ENCODE assay signal across 11 cellular contexts in genomic region chr22:31161386-31161785, GRCh38. TPM values are rescaled to one million over a fixed set of nuclear protein-coding genes. Genes with fewer than 3 reads are reported as not detected.
DNase-seq lines count a peak whose midpoint lies in the region; ATAC-seq, FAIRE-seq and TF ChIP-seq lines count a peak whose summit lies in the region.
"Had no signal": no experiment of that assay in that cellular context is flagged by ENCODE, and none has a peak within 500 bp of the region (broad histone marks: within the 10 kb centered on the region; RNA-seq: fewer than 3 reads in every experiment).

No MANE protein-coding gene starts in this region.

- H3K9me2 ChIP-seq in SK-N-SH, result no peaks in the 10 kb centered on the region

- H3K27me3 ChIP-seq in SK-N-SH (ENCODE audit: insufficient read depth) (no peaks in the 10 kb centered on the region), keratinocyte (ENCODE audit: control insufficient read depth, extremely low read depth, insufficient read depth, low read length) (no peaks in the 10 kb centered on the region)

- no peak for ATAC-seq in SK-N-SH treated with all-trans-retinoic acid at 6 μM for 48 hours
- no peak for ATAC-seq in stimulated activated naive B cell treated with anti-CD40 and anti-IgM and Interleukin-4, amounts not matched to agents 10 μg/mL and 1 μg/mL and 100 μg/mL, for 72 hours (replicated peaks)

- no peaks in the 10 kb centered on the region for H3K9me1 ChIP-seq in keratinocyte (ENCODE audit: control insufficient read depth, extremely low read depth, insufficient read depth, low read length)

- POLR2A ChIA-PET in SK-N-SH (lab: Yijun Ruan, JAX), result no interaction called here

- H3K4me1 ChIP-seq in SK-N-SH (ENCODE audit: control insufficient read depth in 1 of 2, insufficient read depth in 2 of 2, low read depth in 1 of 2, low read length in 1 of 2), result peaks cover 6 to 10% of the 10 kb centered on the region in 2 experiments; a peak in 3 of 4 replicates
- H3K4me1 ChIP-seq in keratinocyte (ENCODE audit: control insufficient read depth, extremely low read depth, insufficient read depth, low read length), result peaks cover 19% of the 10 kb centered on the region

- peak overlapping the region; percentile 92 for H3K9ac ChIP-seq in SK-N-SH
- H3K9ac ChIP-seq in keratinocyte (ENCODE audit: control insufficient read depth, extremely low read depth, insufficient read depth, low read length), result peak overlapping the region; percentile 94

- TF ChIP-seq CTCF in SK-N-SH (IDR thresholded peaks at IDR 0.05) (no peak), keratinocyte (optimal IDR thresholded peaks at IDR 0.05 in 1 of 3, IDR thresholded peaks at IDR 0.05 in 1 of 3, conservative IDR thresholded peaks at IDR 0.05 in 1 of 3; ENCODE audit: extremely low read depth in 1 of 3, insufficient read depth in 2 of 3, low read length in 3 of 3) (no peak)

- H2AFZ ChIP-seq in SK-N-SH (ENCODE audit: low read depth) (no peak overlapping the region), keratinocyte (ENCODE audit: control insufficient read depth, low read length) (no peak overlapping the region)

- H3F3A ChIP-seq in SK-N-SH (replicated peaks; ENCODE audit: insufficient read depth), result peaks cover 18% of the 10 kb centered on the region

- H3K4me3 ChIP-seq in SK-N-SH (ENCODE audit: low read depth in 2 of 2, low read length in 1 of 2), result peak overlapping the region; percentile 76 to 99; a peak in 3 of 4 replicates
- H3K4me3 ChIP-seq in keratinocyte (ENCODE audit: control insufficient read depth in 2 of 3, extremely low read depth in 1 of 3, insufficient read depth in 2 of 3, low read depth in 1 of 3, low read length in 3 of 3), result peak overlapping the region in 2 of 3 experiments; percentile 96 to 100

- CTCF ChIA-PET in SK-N-SH (lab: Yijun Ruan, JAX), result interaction anchor here (0.6 to 4.8 kb wide), 3 partner anchors 11 to 112 kb away, joined by 3 to 44 read pairs (median 5); partner anchors contain the start of gene SELENOM

- no peak for FAIRE-seq in keratinocyte (lab: Jason Lieb, UNC)

- H4K20me1 ChIP-seq in SK-N-SH (ENCODE audit: insufficient read depth), result no peaks in the 10 kb centered on the region
- no peaks in the 10 kb centered on the region for H4K20me1 ChIP-seq in keratinocyte (ENCODE audit: control insufficient read depth, extremely low read depth, insufficient read depth, low read length)

- TF ChIP-seq RAD21 in SK-N-SH (IDR thresholded peaks at IDR 0.05; ENCODE audit: low read length), result no peak

- peaks cover 27% of the 10 kb centered on the region for H3K36me3 Mint-ChIP-seq in activated T-helper 2 cell treated with anti-CD3 and anti-CD28 coated beads, Interferon-gamma antibody, Interleukin-2, Interleukin-4, amounts not matched to agents 10 μg/mL and 5 μg/mL and 100 μg/mL, durations not matched to agents 14 hours and 24 hours and 36 hours (ENCODE audit: low read depth)
- peaks cover 13 to 16% of the 10 kb centered on the region in 2 donors for H3K36me3 Mint-ChIP-seq in stimulated activated naive B cell treated with anti-CD40 and anti-IgM and Interleukin-4, amounts not matched to agents 10 μg/mL and 1 μg/mL and 100 μg/mL, for 72 hours

- H3K36me3 ChIP-seq in SK-N-SH (replicated peaks in 1 of 2; ENCODE audit: control insufficient read depth in 1 of 2, insufficient read depth in 2 of 2, low read length in 1 of 2) (peaks cover 2 to 19% of the 10 kb centered on the region in 2 experiments), keratinocyte (ENCODE audit: control insufficient read depth in 2 of 2, extremely low read depth in 1 of 2, insufficient read depth in 2 of 2, low read length in 2 of 2) (peaks cover 3 to 11% of the 10 kb centered on the region in 2 experiments)
- H3K36me3 ChIP-seq: cardiac muscle cell had no signal

- no peaks in the 10 kb centered on the region for H3K9me3 Mint-ChIP-seq in activated T-helper 2 cell treated with anti-CD3 and anti-CD28 coated beads, Interferon-gamma antibody, Interleukin-2, Interleukin-4, amounts not matched to agents 10 μg/mL and 5 μg/mL and 100 μg/mL, durations not matched to agents 14 hours and 24 hours and 36 hours
- no peaks in the 10 kb centered on the region for H3K9me3 Mint-ChIP-seq in stimulated activated naive B cell treated with anti-CD40 and anti-IgM and Interleukin-4, amounts not matched to agents 10 μg/mL and 1 μg/mL and 100 μg/mL, for 72 hours

- H3K4me1 Mint-ChIP-seq in activated T-helper 2 cell treated with anti-CD3 and anti-CD28 coated beads, Interferon-gamma antibody, Interleukin-2, Interleukin-4, amounts not matched to agents 10 μg/mL and 5 μg/mL and 100 μg/mL, durations not matched to agents 14 hours and 24 hours and 36 hours (ENCODE audit: low read depth), result peaks cover 16% of the 10 kb centered on the region
- H3K4me1 Mint-ChIP-seq in stimulated activated naive B cell treated with anti-CD40 and anti-IgM and Interleukin-4, amounts not matched to agents 10 μg/mL and 1 μg/mL and 100 μg/mL, for 72 hours, result peaks cover 22 to 34% of the 10 kb centered on the region in 2 donors

- H3K27ac ChIP-seq in SK-N-SH (ENCODE audit: low read depth in 2 of 2, low read length in 1 of 2) (no peak overlapping the region), keratinocyte (ENCODE audit: control insufficient read depth, insufficient read depth, low read length) (no peak overlapping the region)
- H3K27ac ChIP-seq: cardiac muscle cell had no signal

- dilution Hi-C loops in keratinocyte (cut with MboI; ENCODE audit: extremely low pct_ligation_motif_present, low sequenced_read_pairs), result no loop called here

- no peak overlapping the region for H3K27ac Mint-ChIP-seq in activated T-helper 2 cell treated with anti-CD3 and anti-CD28 coated beads, Interferon-gamma antibody, Interleukin-2, Interleukin-4, amounts not matched to agents 10 μg/mL and 5 μg/mL and 100 μg/mL, durations not matched to agents 14 hours and 24 hours and 36 hours
- H3K27ac Mint-ChIP-seq in stimulated activated naive B cell treated with anti-CD40 and anti-IgM and Interleukin-4, amounts not matched to agents 10 μg/mL and 1 μg/mL and 100 μg/mL, for 72 hours, result peak overlapping the region; percentile 14

- H3K79me2 ChIP-seq in SK-N-SH (ENCODE audit: insufficient read depth) (peaks cover 66% of the 10 kb centered on the region), keratinocyte (ENCODE audit: control insufficient read depth, insufficient read depth, low read length) (peaks cover 41% of the 10 kb centered on the region)

- no peaks in the 10 kb centered on the region for H3K9me3 ChIP-seq in SK-N-SH
- no peaks in the 10 kb centered on the region for H3K9me3 ChIP-seq in keratinocyte (ENCODE audit: control insufficient read depth, low read depth, low read length)

- intact Hi-C loops in activated T-helper 2 cell treated with anti-CD3 and anti-CD28 coated beads, Interferon-gamma antibody, Interleukin-2, Interleukin-4, amounts not matched to agents 10 μg/mL and 5 μg/mL and 100 μg/mL, durations not matched to agents 14 hours and 24 hours and 36 hours (cut with micrococcal nuclease), result loop anchor here (5.0 kb wide), 1 partner anchor 51 kb away; the partner anchor contains the start of gene LIMK2

- H3K4me2 ChIP-seq in SK-N-SH (peak overlapping the region; percentile 94), keratinocyte (ENCODE audit: control insufficient read depth, extremely low read depth, insufficient read depth, low read depth, low read length) (peak overlapping the region; percentile 96)

- TF ChIP-seq EP300 in SK-N-SH (IDR thresholded peaks at IDR 0.05; ENCODE audit: borderline replicate concordance in 1 of 2, low read depth in 1 of 2, low read length in 1 of 2), result no peak

- H3K27me3 Mint-ChIP-seq in activated T-helper 2 cell treated with anti-CD3 and anti-CD28 coated beads, Interferon-gamma antibody, Interleukin-2, Interleukin-4, amounts not matched to agents 10 μg/mL and 5 μg/mL and 100 μg/mL, durations not matched to agents 14 hours and 24 hours and 36 hours (ENCODE audit: low read depth), result peaks cover 2% of the 10 kb centered on the region
- no peaks in the 10 kb centered on the region for H3K27me3 Mint-ChIP-seq in stimulated activated naive B cell treated with anti-CD40 and anti-IgM and Interleukin-4, amounts not matched to agents 10 μg/mL and 1 μg/mL and 100 μg/mL, for 72 hours

- peak overlapping the region; percentile 99 for H3K4me3 Mint-ChIP-seq in activated T-helper 2 cell treated with anti-CD3 and anti-CD28 coated beads, Interferon-gamma antibody, Interleukin-2, Interleukin-4, amounts not matched to agents 10 μg/mL and 5 μg/mL and 100 μg/mL, durations not matched to agents 14 hours and 24 hours and 36 hours (ENCODE audit: low read depth)
- H3K4me3 Mint-ChIP-seq in stimulated activated naive B cell treated with anti-CD40 and anti-IgM and Interleukin-4, amounts not matched to agents 10 μg/mL and 1 μg/mL and 100 μg/mL, for 72 hours, result peak overlapping the region; percentile 19 to 97

- DNase-seq in SK-N-SH (no peak), keratinocyte (ENCODE audit: low read depth, low spot score) (no peak), DMS 273 treated with DMSO at 0.1 percent for 48 hours (lab: John Stamatoyannopoulos, UW) (no peak), retina (no peak)
- DNase-seq in activated T-helper 2 cell treated with anti-CD3 and anti-CD28 coated beads, Interferon-gamma antibody, Interleukin-2, Interleukin-4, amounts not matched to agents 10 μg/mL and 5 μg/mL and 100 μg/mL, durations not matched to agents 14 hours and 24 hours and 36 hours (ENCODE audit: low spot score), result no peak
- DNase-seq in stimulated activated naive B cell treated with anti-CD40 and anti-IgM and Interleukin-4, amounts not matched to agents 10 μg/mL and 1 μg/mL and 100 μg/mL, for 72 hours, result no peak
- DNase-seq in stimulated activated CD4-positive, alpha-beta T cell treated with anti-CD3 and anti-CD28 coated beads, Interleukin-2, amount 100 ng/mL, for 48 hours, result no peak
- DNase-seq: 8988T had no signal

RNA-seq across cellular contexts. Expression of gene RNF185, which starts 1.4 kb away (rescaled TPM):
- polyA plus RNA-seq in SK-N-SH (2012; rRNA removed), result 21.7 and 32.1 TPM in 2 replicates
- polyA plus RNA-seq in SK-N-SH (2012; cell fraction: cytosol; rRNA removed), result 18.4 and 24.3 TPM in 2 replicates
- polyA plus RNA-seq in SK-N-SH (2012; cell fraction: nucleus; rRNA removed), result 22.4 and 31.8 TPM in 2 replicates
- total RNA-seq in activated T-helper 2 cell treated with anti-CD3 and anti-CD28 coated beads, Interferon-gamma antibody, Interleukin-2, Interleukin-4, amounts not matched to agents 10 μg/mL and 5 μg/mL and 100 μg/mL, durations not matched to agents 14 hours and 24 hours and 36 hours, result 15.5 and 18.1 TPM in 2 replicates
- 35.1 to 44.3 TPM (median 35.4 TPM) in 3 replicates for polyA plus RNA-seq in keratinocyte
- 14.5 TPM for polyA plus RNA-seq in keratinocyte (2011; ENCODE audit: low read depth)
- 28.0 and 37.6 TPM in 2 replicates for polyA plus RNA-seq in keratinocyte (2011; cell fraction: cytosol; rRNA removed)
- polyA plus RNA-seq in keratinocyte (2011; cell fraction: nucleus; rRNA removed), result 40.4 and 40.6 TPM in 2 replicates
- 21.1 and 36.6 TPM in 2 replicates for polyA plus RNA-seq in keratinocyte (2012; ENCODE audit: low replicate concordance)
- 19.9 to 33.9 TPM (median 27.0 TPM) in 3 replicates for polyA minus RNA-seq in keratinocyte
- 20.1 TPM for polyA minus RNA-seq in keratinocyte (2011; cell fraction: cytosol; rRNA and poly(A)+ RNA removed)
- polyA minus RNA-seq in keratinocyte (2011; cell fraction: nucleus; rRNA and poly(A)+ RNA removed), result 17.8 and 25.9 TPM in 2 replicates

RNA-seq across cellular contexts. Expression of gene PLA2G3, which starts 21.1 kb away (rescaled TPM):
- polyA plus RNA-seq in SK-N-SH (2012; rRNA removed), result not detected in 2 replicates
- polyA plus RNA-seq in SK-N-SH (2012; cell fraction: cytosol; rRNA removed), result not detected in 2 replicates
- polyA plus RNA-seq in SK-N-SH (2012; cell fraction: nucleus; rRNA removed), result not detected in 2 replicates
- total RNA-seq in activated T-helper 2 cell treated with anti-CD3 and anti-CD28 coated beads, Interferon-gamma antibody, Interleukin-2, Interleukin-4, amounts not matched to agents 10 μg/mL and 5 μg/mL and 100 μg/mL, durations not matched to agents 14 hours and 24 hours and 36 hours, result not detected in 2 replicates
- polyA plus RNA-seq in keratinocyte, result 0.37 to 0.39 TPM (median 0.38 TPM) in 3 replicates
- 0.70 TPM for polyA plus RNA-seq in keratinocyte (2011; ENCODE audit: low read depth)
- 0.11 and 0.12 TPM in 2 replicates for polyA plus RNA-seq in keratinocyte (2011; cell fraction: cytosol; rRNA removed)
- polyA plus RNA-seq in keratinocyte (2011; cell fraction: nucleus; rRNA removed), result 0.34 and 0.53 TPM in 2 replicates
- polyA plus RNA-seq in keratinocyte (2012; ENCODE audit: low replicate concordance), result 0.44 and 2.1 TPM in 2 replicates
- 0.46 to 0.59 TPM in 2 of 3 replicates, not detected in the other for polyA minus RNA-seq in keratinocyte
- not detected for polyA minus RNA-seq in keratinocyte (2011; cell fraction: cytosol; rRNA and poly(A)+ RNA removed)
- 0.21 TPM in 1 of 2 replicates, not detected in the other for polyA minus RNA-seq in keratinocyte (2011; cell fraction: nucleus; rRNA and poly(A)+ RNA removed)
- total RNA-seq: sciatic nerve had no signal

RNA-seq across cellular contexts. Expression of gene INPP5J, which starts 38.6 kb away (rescaled TPM):
- polyA plus RNA-seq in SK-N-SH (2012; rRNA removed) (3.2 TPM in 2 replicates), keratinocyte (0.14 to 0.26 TPM (median 0.22 TPM) in 3 replicates)
- 0.73 and 1.2 TPM in 2 replicates for polyA plus RNA-seq in SK-N-SH (2012; cell fraction: cytosol; rRNA removed)
- 14.7 and 18.9 TPM in 2 replicates for polyA plus RNA-seq in SK-N-SH (2012; cell fraction: nucleus; rRNA removed)
- total RNA-seq in activated T-helper 2 cell treated with anti-CD3 and anti-CD28 coated beads, Interferon-gamma antibody, Interleukin-2, Interleukin-4, amounts not matched to agents 10 μg/mL and 5 μg/mL and 100 μg/mL, durations not matched to agents 14 hours and 24 hours and 36 hours, result 0.18 and 0.30 TPM in 2 replicates
- 0.56 TPM for polyA plus RNA-seq in keratinocyte (2011; ENCODE audit: low read depth)
- 0.09 and 0.27 TPM in 2 replicates for polyA plus RNA-seq in keratinocyte (2011; cell fraction: cytosol; rRNA removed)
- 0.69 and 0.95 TPM in 2 replicates for polyA plus RNA-seq in keratinocyte (2011; cell fraction: nucleus; rRNA removed)
- 0.46 and 0.72 TPM in 2 replicates for polyA plus RNA-seq in keratinocyte (2012; ENCODE audit: low replicate concordance)
- 0.33 to 1.8 TPM in 2 of 3 replicates, not detected in the other for polyA minus RNA-seq in keratinocyte
- not detected for polyA minus RNA-seq in keratinocyte (2011; cell fraction: cytosol; rRNA and poly(A)+ RNA removed)
- 0.32 TPM in 1 of 2 replicates, not detected in the other for polyA minus RNA-seq in keratinocyte (2011; cell fraction: nucleus; rRNA and poly(A)+ RNA removed)

RNA-seq across cellular contexts. Expression of gene LIMK2, which starts 50.7 kb away (rescaled TPM):
- polyA plus RNA-seq in SK-N-SH (2012; rRNA removed) (9.8 and 10.7 TPM in 2 replicates), keratinocyte (28.8 to 56.3 TPM (median 42.6 TPM) in 3 replicates)
- 8.0 and 8.6 TPM in 2 replicates for polyA plus RNA-seq in SK-N-SH (2012; cell fraction: cytosol; rRNA removed)
- 41.7 and 60.0 TPM in 2 replicates for polyA plus RNA-seq in SK-N-SH (2012; cell fraction: nucleus; rRNA removed)
- 31.1 and 33.9 TPM in 2 replicates for total RNA-seq in activated T-helper 2 cell treated with anti-CD3 and anti-CD28 coated beads, Interferon-gamma antibody, Interleukin-2, Interleukin-4, amounts not matched to agents 10 μg/mL and 5 μg/mL and 100 μg/mL, durations not matched to agents 14 hours and 24 hours and 36 hours
- polyA plus RNA-seq in keratinocyte (2011; ENCODE audit: low read depth), result 118 TPM
- polyA plus RNA-seq in keratinocyte (2011; cell fraction: cytosol; rRNA removed), result 49.1 and 67.7 TPM in 2 replicates
- 166 and 190 TPM in 2 replicates for polyA plus RNA-seq in keratinocyte (2011; cell fraction: nucleus; rRNA removed)
- 97.8 and 136 TPM in 2 replicates for polyA plus RNA-seq in keratinocyte (2012; ENCODE audit: low replicate concordance)
- polyA minus RNA-seq in keratinocyte, result 62.9 to 141 TPM (median 89.5 TPM) in 3 replicates
- polyA minus RNA-seq in keratinocyte (2011; cell fraction: cytosol; rRNA and poly(A)+ RNA removed), result 27.8 TPM
- 91.0 and 121 TPM in 2 replicates for polyA minus RNA-seq in keratinocyte (2011; cell fraction: nucleus; rRNA and poly(A)+ RNA removed)

RNA-seq across cellular contexts. Expression of gene SELENOM, which starts 54.0 kb away (rescaled TPM):
- polyA plus RNA-seq in SK-N-SH (2012; rRNA removed) (97.1 and 117 TPM in 2 replicates), keratinocyte (9.1 to 27.7 TPM (median 16.3 TPM) in 3 replicates)
- polyA plus RNA-seq in SK-N-SH (2012; cell fraction: cytosol; rRNA removed), result 55.2 and 84.3 TPM in 2 replicates
- polyA plus RNA-seq in SK-N-SH (2012; cell fraction: nucleus; rRNA removed), result 81.0 and 129 TPM in 2 replicates
- total RNA-seq in activated T-helper 2 cell treated with anti-CD3 and anti-CD28 coated beads, Interferon-gamma antibody, Interleukin-2, Interleukin-4, amounts not matched to agents 10 μg/mL and 5 μg/mL and 100 μg/mL, durations not matched to agents 14 hours and 24 hours and 36 hours, result 7.9 and 9.4 TPM in 2 replicates
- 2.0 TPM for polyA plus RNA-seq in keratinocyte (2011; ENCODE audit: low read depth)
- 15.6 and 62.0 TPM in 2 replicates for polyA plus RNA-seq in keratinocyte (2011; cell fraction: cytosol; rRNA removed)
- polyA plus RNA-seq in keratinocyte (2011; cell fraction: nucleus; rRNA removed), result 21.0 and 31.3 TPM in 2 replicates
- polyA plus RNA-seq in keratinocyte (2012; ENCODE audit: low replicate concordance), result 20.2 and 23.6 TPM in 2 replicates
- 2.7 to 13.0 TPM (median 4.8 TPM) in 3 replicates for polyA minus RNA-seq in keratinocyte
- 29.4 TPM for polyA minus RNA-seq in keratinocyte (2011; cell fraction: cytosol; rRNA and poly(A)+ RNA removed)
- polyA minus RNA-seq in keratinocyte (2011; cell fraction: nucleus; rRNA and poly(A)+ RNA removed), result 9.5 and 10.3 TPM in 2 replicates
